In the genomic region with DNA sequence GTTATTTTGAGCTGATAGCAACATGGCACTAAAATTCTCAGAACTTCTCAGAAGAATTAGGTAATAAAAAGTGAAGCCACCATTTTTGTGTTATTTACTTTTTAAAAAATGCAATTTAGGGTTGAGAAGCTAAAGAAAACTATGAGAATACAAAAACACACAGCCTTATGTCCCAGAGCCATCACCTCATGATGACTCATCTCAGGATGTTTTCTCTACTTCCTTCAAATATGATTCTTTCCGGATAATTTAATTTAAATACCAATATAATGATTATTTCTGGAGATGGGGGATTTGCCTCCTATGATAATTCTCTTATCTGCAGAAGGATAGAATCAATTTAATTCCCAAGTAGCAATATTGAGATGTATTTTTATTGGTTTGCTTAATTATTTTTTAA, we compare ENCODE assay signal across 21 cellular contexts.
DNase-seq lines count a peak whose midpoint lies in the region; ATAC-seq, FAIRE-seq and TF ChIP-seq lines count a peak whose summit lies in the region.
"Had no signal": no experiment of that assay in that cellular context is flagged by ENCODE, and none has a peak within 500 bp of the region (broad histone marks: within the 10 kb centered on the region; RNA-seq: fewer than 3 reads in every experiment).

No MANE protein-coding gene starts in this region.

- CTCF ChIA-PET in RWPE1 (lab: Yijun Ruan, JAX), result interaction anchor here (0.6 kb wide), 1 partner anchor 129 kb away, joined by 5 read pairs; no protein-coding TSS in a partner anchor

- H3K4me3 ChIP-seq in choroid plexus epithelial cell (ENCODE audit: low read depth, low read length) (no peak overlapping the region), smooth muscle cell (no peak overlapping the region), gastrocnemius medialis (no peak overlapping the region)
- H3K4me3 ChIP-seq: GM23338 had no signal

- intact Hi-C loops in gastrocnemius medialis (cut with DNase I; ENCODE audit: low total_unique reads), result no loop called here

- no peaks in the 10 kb centered on the region for H4K20me1 ChIP-seq in smooth muscle cell (ENCODE audit: low read depth)

- H3K27me3 ChIP-seq in smooth muscle cell (ENCODE audit: low read depth) (no peaks in the 10 kb centered on the region), gastrocnemius medialis (no peaks in the 10 kb centered on the region)

- WGBS in smooth muscle cell (ENCODE audit: low lambda C conversion rate), result 84% methylated on average over 1 of the region's 1 CpG

- TF ChIP-seq POLR2A in gastrocnemius medialis (IDR thresholded peaks at IDR 0.05), result no peak

- H3K27ac ChIP-seq in RWPE1 (no peak overlapping the region), smooth muscle cell (ENCODE audit: low read depth) (peak overlapping the region; percentile 38), gastrocnemius medialis (no peak overlapping the region)
- H3K27ac ChIP-seq: 22Rv1, parathyroid adenoma had no signal

- H3K4me1 ChIP-seq in smooth muscle cell (ENCODE audit: low read depth), result no peaks in the 10 kb centered on the region
- H3K4me1 ChIP-seq in gastrocnemius medialis, result peaks cover 12 to 18% of the 10 kb centered on the region in 2 donors
- H3K4me1 ChIP-seq: parathyroid adenoma had no signal

- no peaks in the 10 kb centered on the region for H3K36me3 ChIP-seq in smooth muscle cell (ENCODE audit: low read depth)
- H3K36me3 ChIP-seq in gastrocnemius medialis, result no peaks in the 10 kb centered on the region

- ATAC-seq in gastrocnemius medialis, result no peak
- ATAC-seq: GM23338; left lobe of liver; Right ventricle myocardium inferior; stimulated activated naive CD8-positive, alpha-beta T cell treated with anti-CD3 and anti-CD28 coated beads, Interleukin-15, Interleukin-2, amounts not matched to agents 100 U/mL and 50 U/mL, for 24 hours had no signal

- no peak overlapping the region for H3K9ac ChIP-seq in smooth muscle cell (ENCODE audit: low read depth)
- H3K9ac ChIP-seq: parathyroid adenoma had no signal

- H3K79me2 ChIP-seq in smooth muscle cell (ENCODE audit: low read depth), result no peaks in the 10 kb centered on the region
- H3K79me2 ChIP-seq: parathyroid adenoma had no signal

- DNase-seq in DMS 273 (lab: John Stamatoyannopoulos, UW; ENCODE audit: unreplicated experiment) (peak; percentile 33), DMS 273 treated with DMSO at 0.1 percent for 48 hours (lab: John Stamatoyannopoulos, UW) (no peak), RWPE1 (ENCODE audit: low spot score) (peak; percentile 23), choroid plexus epithelial cell (ENCODE audit: low read depth) (peak; percentile 39), smooth muscle cell (lab: John Stamatoyannopoulos, UW; ENCODE audit: unreplicated experiment) (no peak), NCI-H82 (lab: John Stamatoyannopoulos, UW) (no peak), GM19239 (ENCODE audit: insufficient read length, low spot score) (no peak), gastrocnemius medialis (no peak)
- DNase-seq: activated CD4-positive, alpha-beta memory T cell treated with anti-CD3 and anti-CD28 coated beads for 36 hours; activated CD4-positive, CD25-positive, alpha-beta regulatory T cell treated with anti-CD3 and anti-CD28 coated beads, Interleukin-2, amount 50 U/mL, for 72 hours; activated naive CD4-positive, alpha-beta T cell treated with anti-CD3 and anti-CD28 coated beads for 36 hours; immature natural killer cell; stimulated activated CD4-positive, alpha-beta T cell treated with anti-CD3 and anti-CD28 coated beads, Interleukin-1b, Interleukin-23, amount 100 ng/mL, for 48 hours; stimulated activated naive CD8-positive, alpha-beta T cell treated with anti-CD3 and anti-CD28 coated beads, Interleukin-15, Interleukin-2, amounts not matched to agents 100 U/mL and 50 U/mL, for 24 hours had no signal

- no peak overlapping the region for H3K4me2 ChIP-seq in smooth muscle cell
- H3K4me2 ChIP-seq: GM23338 had no signal

- H3K9me3 ChIP-seq in smooth muscle cell (replicated peaks; ENCODE audit: low read depth) (no peaks in the 10 kb centered on the region), gastrocnemius medialis (no peaks in the 10 kb centered on the region)

- in situ Hi-C loops in gastrocnemius medialis (cut with MboI; ENCODE audit: low sequenced_read_pairs in 4 of 4), result no loop called here

- no peak for FAIRE-seq in GM19239 (lab: Jason Lieb, UNC)
- FAIRE-seq: colon, G401.6 had no signal

- no peak for TF ChIP-seq CTCF in RWPE1 (conservative IDR thresholded peaks at IDR 0.05; ENCODE audit: low read depth)
- no peak for TF ChIP-seq CTCF in choroid plexus epithelial cell (conservative IDR thresholded peaks at IDR 0.05; ENCODE audit: low read depth, low read length)
- TF ChIP-seq CTCF in smooth muscle cell (IDR thresholded peaks at IDR 0.05; ENCODE audit: borderline replicate concordance, insufficient read depth, poor library complexity, severe bottlenecking), result no peak
- TF ChIP-seq CTCF in gastrocnemius medialis (IDR thresholded peaks at IDR 0.05 in 4 of 5, conservative IDR thresholded peaks at IDR 0.05 in 1 of 5), result no peak

- no peaks in the 10 kb centered on the region for H3F3A ChIP-seq in smooth muscle cell (ENCODE audit: low read depth)

- POLR2A ChIA-PET in RWPE1 (lab: Yijun Ruan, JAX; ENCODE audit: low non-redundant PET), result no interaction called here

- H2AFZ ChIP-seq in smooth muscle cell (ENCODE audit: low read depth), result no peak overlapping the region
- H2AFZ ChIP-seq: GM23338, parathyroid adenoma had no signal

Comparison
In these comparisons a context has a peak if more than half of its experiments do, and no peak if none do; other contexts are left out.
1. DNase-seq: peak in DMS 273 (single experiment), RWPE1 (single experiment) and choroid plexus epithelial cell (single experiment); none in DMS 273 treated with DMSO at 0.1 percent for 48 hours (single experiment), smooth muscle cell (single experiment), NCI-H82 (single experiment), GM19239 (single experiment) and gastrocnemius medialis (0 of 2).